ENCODE assay signal across 15 cellular contexts in the genomic region with DNA sequence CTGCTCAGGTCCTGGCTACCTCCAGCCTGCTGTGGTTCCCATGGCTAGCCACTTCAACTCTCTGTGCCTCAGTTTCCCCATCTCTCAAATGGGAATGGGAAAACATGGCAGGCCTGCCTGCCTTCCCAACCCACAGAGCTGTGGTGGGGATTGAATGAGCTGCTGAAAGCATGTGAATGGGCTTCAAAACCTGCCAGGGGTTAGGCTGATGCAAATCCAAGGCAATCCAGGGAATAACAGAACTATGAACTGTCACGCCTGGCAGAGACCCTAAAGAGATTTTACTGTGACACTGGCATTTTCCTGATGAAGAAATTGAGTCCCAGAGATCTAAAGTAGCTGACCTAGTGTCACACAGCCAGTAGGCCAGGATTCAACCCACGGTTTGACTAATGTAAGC.
"Had no signal": no experiment of that assay in that cellular context is flagged by ENCODE, and none has a peak within 500 bp of the region (broad histone marks: within the 10 kb centered on the region; RNA-seq: fewer than 3 reads in every experiment).

No MANE protein-coding gene starts in this region.

- H3K9me3 ChIP-seq: esophagus squamous epithelium, heart right ventricle, mucosa of descending colon, ovary, upper lobe of right lung had no signal

- H3K9me3 Mint-ChIP-seq: activated naive CD4-positive, alpha-beta T cell treated with anti-CD3 and anti-CD28 coated beads, Interleukin-2, amount 10 ng/mL, durations not matched to agents 7 days and 5 days; nephron progenitor cell; stimulated activated naive CD8-positive, alpha-beta T cell treated with anti-CD3 and anti-CD28 coated beads, Interleukin-15, Interleukin-2, amounts not matched to agents 100 ng/mL and 50 ng/mL, for 24 hours had no signal

- H3K36me3 ChIP-seq: esophagus squamous epithelium, heart right ventricle, ovary, upper lobe of right lung had no signal

- ATAC-seq: heart right ventricle, mucosa of descending colon, upper lobe of right lung had no signal

- H3K27me3 ChIP-seq: esophagus squamous epithelium, ovary, upper lobe of right lung had no signal

- H3K4me3 Mint-ChIP-seq: activated naive CD4-positive, alpha-beta T cell treated with anti-CD3 and anti-CD28 coated beads, Interleukin-2, amount 10 ng/mL, durations not matched to agents 7 days and 5 days; nephron progenitor cell; stimulated activated naive CD8-positive, alpha-beta T cell treated with anti-CD3 and anti-CD28 coated beads, Interleukin-15, Interleukin-2, amounts not matched to agents 100 ng/mL and 50 ng/mL, for 24 hours had no signal

- H3K27ac ChIP-seq: esophagus squamous epithelium, heart right ventricle, ovary, SK-N-MC, upper lobe of right lung had no signal

- DNase-seq: activated CD4-positive, CD25-positive, alpha-beta regulatory T cell; activated CD8-positive, alpha-beta memory T cell treated with anti-CD3 and anti-CD28 coated beads, Interleukin-2, amount 50 U/mL, for 4 hours; activated naive CD4-positive, alpha-beta T cell treated with anti-CD3 and anti-CD28 coated beads, Interleukin-2, amount 10 ng/mL, durations not matched to agents 7 days and 5 days; esophagus squamous epithelium; foreskin melanocyte; heart right ventricle; mucosa of descending colon; nephron progenitor cell; ovary; retina; stimulated activated CD4-positive, alpha-beta T cell treated with anti-CD3 and anti-CD28 coated beads, Interleukin-15, amount 100 ng/mL, for 24 hours; stimulated activated CD4-positive, alpha-beta T cell treated with anti-CD3 and anti-CD28 coated beads, Interleukin-4, amount 100 ng/mL, for 24 hours had no signal

- H3K4me1 ChIP-seq: heart right ventricle, upper lobe of right lung had no signal

- H3K27me3 Mint-ChIP-seq: stimulated activated naive CD8-positive, alpha-beta T cell treated with anti-CD3 and anti-CD28 coated beads, Interleukin-15, Interleukin-2, amounts not matched to agents 100 ng/mL and 50 ng/mL, for 24 hours had no signal

- H3K4me3 ChIP-seq: esophagus squamous epithelium, heart right ventricle, mucosa of descending colon, ovary, SK-N-MC, upper lobe of right lung had no signal
